Comparison of ENCODE assay signal across 15 cellular contexts in the genomic region with DNA sequence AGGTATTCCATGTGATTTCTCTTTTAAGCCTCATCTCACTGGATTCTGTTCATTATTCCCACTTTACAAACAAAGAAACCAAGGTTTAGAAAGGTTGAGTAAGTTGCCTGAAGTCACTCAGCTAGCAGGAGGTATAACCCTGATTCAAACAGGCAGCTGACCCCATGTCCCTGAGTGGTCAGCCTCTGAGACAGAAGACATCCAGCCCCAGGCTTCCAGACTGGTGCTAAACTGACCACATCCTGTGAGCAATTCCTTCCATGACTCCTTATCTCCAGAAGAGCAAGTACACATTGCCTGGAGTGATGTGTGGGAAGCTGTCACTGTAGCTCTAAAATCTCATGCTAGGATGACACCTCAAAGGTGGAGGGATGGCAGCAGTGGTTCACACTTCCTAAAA. TPM values are rescaled to one million over a fixed set of nuclear protein-coding genes. Genes with fewer than 3 reads are reported as not detected.
A peak's percentile ranks its signal among the peaks of the same experiment; 100 is the strongest.
DNase-seq lines count a peak whose midpoint lies in the region; ATAC-seq, FAIRE-seq and TF ChIP-seq lines count a peak whose summit lies in the region.
"Had no signal": no experiment of that assay in that cellular context is flagged by ENCODE, and none has a peak within 500 bp of the region (broad histone marks: within the 10 kb centered on the region; RNA-seq: fewer than 3 reads in every experiment).

No MANE protein-coding gene starts in this region.

- CTCF ChIA-PET in K562 (lab: Yijun Ruan, JAX; ENCODE audit: low intra/inter-chr PET ratio): no interaction called here

- no peak for TF ChIP-seq POLR2A in K562 (conservative IDR thresholded peaks at IDR 0.05)
- TF ChIP-seq POLR2A in gastrocnemius medialis (IDR thresholded peaks at IDR 0.05): no peak
- no peak for TF ChIP-seq POLR2A in GM12892 (IDR thresholded peaks at IDR 0.05; ENCODE audit: low read depth, low read length)

- DNase-seq in AG09319 (ENCODE audit: extremely low read depth, low read depth) (peak; percentile 44), MG63 (peak; percentile 69), K562 (ENCODE audit: extremely low read depth in 1 of 4, low spot score in 3 of 4) (peak; percentile 9 to 25 (median 13)), kidney glomerular epithelial cell (lab: John Stamatoyannopoulos, UW) (peak; percentile 88), HAP-1 (ENCODE audit: low spot score in 2 of 2) (no peak), gastrocnemius medialis (no peak), GM12892 (ENCODE audit: insufficient read length) (no peak)
- DNase-seq: activated CD4-positive, alpha-beta memory T cell treated with anti-CD3 and anti-CD28 coated beads, Interleukin-2, amount 10 ng/mL, durations not matched to agents 7 days and 5 days; effector CD4-positive, alpha-beta T cell; NCI-H1417 treated with DMSO at 0.1 percent for 48 hours; NCI-H774; nucleus accumbens; stimulated activated CD4-positive, alpha-beta T cell treated with anti-CD3 and anti-CD28 coated beads, Interleukin-4, amount 100 ng/mL, for 24 hours had no signal

- H3K4me1 ChIP-seq in K562 (replicated peaks in 1 of 2; ENCODE audit: control insufficient read depth in 2 of 2, insufficient read depth in 2 of 2, low read length in 2 of 2): peaks cover 0 to 12% of the 10 kb centered on the region in 2 experiments; a peak in 3 of 5 replicates
- H3K4me1 ChIP-seq in HAP-1: no peaks in the 10 kb centered on the region
- H3K4me1 ChIP-seq in gastrocnemius medialis: no peaks in the 10 kb centered on the region

- in situ Hi-C loops in K562 (cut with MboI) (no loop called here), HAP-1 (cut with MboI; ENCODE audit: low sequenced_read_pairs) (no loop called here), gastrocnemius medialis (cut with MboI; ENCODE audit: low sequenced_read_pairs in 4 of 4) (no loop called here)

- peak; percentile 26 for FAIRE-seq in K562 (lab: Jason Lieb, UNC)
- no peak for FAIRE-seq in GM12892 (lab: Jason Lieb, UNC)

- H4K20me1 ChIP-seq in K562 (replicated peaks; ENCODE audit: control insufficient read depth, insufficient read depth, low read length): no peaks in the 10 kb centered on the region; the same call in 1 of the 2 replicates
- H4K20me1 ChIP-seq: BLaER1 treated with 17β-estradiol and CSF1 and Interleukin-3, amounts not matched to agents 10 nM and 100 nM had no signal

- no peaks in the 10 kb centered on the region for H3K9me3 ChIP-seq in MG63
- no peaks in the 10 kb centered on the region for H3K9me3 ChIP-seq in K562 (replicated peaks; ENCODE audit: control insufficient read depth, insufficient read depth, low read depth, low read length)
- no peaks in the 10 kb centered on the region for H3K9me3 ChIP-seq in HAP-1
- H3K9me3 ChIP-seq in gastrocnemius medialis: no peaks in the 10 kb centered on the region

- BruUV-seq in K562 (replicated peaks; lab: Mats Ljungman, UMichigan): no TSS peak

- H3K27ac ChIP-seq in K562 (ENCODE audit: extremely low read depth, low read depth, low read length): no peak overlapping the region
- no peak overlapping the region for H3K27ac ChIP-seq in gastrocnemius medialis
- H3K27ac ChIP-seq: BLaER1 treated with 17β-estradiol and CSF1 and Interleukin-3, amounts not matched to agents 10 nM and 100 nM had no signal

- TF ChIP-seq CTCF in AG09319 (IDR thresholded peaks at IDR 0.05; ENCODE audit: low read depth, low read length) (no peak), K562 (IDR thresholded peaks at IDR 0.05 in 2 of 3, conservative IDR thresholded peaks at IDR 0.05 in 1 of 3; ENCODE audit: insufficient read depth in 2 of 3, low read depth in 1 of 3, low read length in 3 of 3) (no peak), gastrocnemius medialis (IDR thresholded peaks at IDR 0.05 in 4 of 5, conservative IDR thresholded peaks at IDR 0.05 in 1 of 5) (no peak)

- POLR2A ChIA-PET in K562 (lab: Yijun Ruan, JAX): interaction anchor here (0.6 kb wide), 2 partner anchors 9 to 491 kb away, joined by 3 to 4 read pairs; no protein-coding TSS in a partner anchor

- no peaks in the 10 kb centered on the region for H3K9me1 ChIP-seq in K562 (ENCODE audit: control insufficient read depth, insufficient read depth, low read length)

- no peak overlapping the region for H2AFZ ChIP-seq in K562 (ENCODE audit: low read depth, low read length)

- no peak overlapping the region for H3K9ac ChIP-seq in K562 (ENCODE audit: insufficient read depth in 1 of 2, low read depth in 2 of 2, low read length in 2 of 2)
- H3K9ac ChIP-seq: BLaER1 treated with 17β-estradiol and CSF1 and Interleukin-3, amounts not matched to agents 10 nM and 100 nM had no signal

- no peaks in the 10 kb centered on the region for H3K79me2 ChIP-seq in K562 (ENCODE audit: control insufficient read depth, insufficient read depth, low read length)

- intact Hi-C loops in K562 (cut with micrococcal nuclease) (no loop called here), gastrocnemius medialis (cut with DNase I; ENCODE audit: low total_unique reads) (no loop called here)

- H3K4me3 ChIP-seq in MG63: no peak overlapping the region
- no peak overlapping the region for H3K4me3 ChIP-seq in K562
- no peak overlapping the region for H3K4me3 ChIP-seq in HAP-1
- H3K4me3 ChIP-seq in gastrocnemius medialis: no peak overlapping the region
- H3K4me3 ChIP-seq: BLaER1 treated with 17β-estradiol and CSF1 and Interleukin-3, amounts not matched to agents 10 nM and 100 nM had no signal

- no peak for TF ChIP-seq RAD21 in K562 (CRISPR knock-in tag; conservative IDR thresholded peaks at IDR 0.05 in 1 of 2, IDR thresholded peaks at IDR 0.05 in 1 of 2)

- H3K27me3 ChIP-seq in MG63: peaks cover 3% of the 10 kb centered on the region
- peaks cover 0 to 11% of the 10 kb centered on the region in 2 experiments; a peak in 2 of 5 replicates for H3K27me3 ChIP-seq in K562 (ENCODE audit: control insufficient read depth in 2 of 2, insufficient read depth in 2 of 2, low read length in 2 of 2)
- H3K27me3 ChIP-seq in HAP-1 (ENCODE audit: low read depth): 0 out of 2 replicates have a peak, but pooled peaks cover 4% of the 10 kb centered on the region
- H3K27me3 ChIP-seq in gastrocnemius medialis: peaks cover 33 to 37% (median 35%) of the 10 kb centered on the region in 3 donors
- H3K27me3 ChIP-seq: BLaER1 treated with 17β-estradiol and CSF1 and Interleukin-3, amounts not matched to agents 10 nM and 100 nM had no signal

- TF ChIP-seq EP300 in K562 (IDR thresholded peaks at IDR 0.05; ENCODE audit: low read length): no peak

- no peak overlapping the region for H3K4me2 ChIP-seq in K562 (ENCODE audit: insufficient read depth, low read length)
- H3K4me2 ChIP-seq: BLaER1 treated with 17β-estradiol and CSF1 and Interleukin-3, amounts not matched to agents 10 nM and 100 nM had no signal

- H3K36me3 ChIP-seq in MG63 (no peaks in the 10 kb centered on the region), K562 (ENCODE audit: control insufficient read depth, insufficient read depth, low read length) (no peaks in the 10 kb centered on the region), HAP-1 (replicated peaks) (no peaks in the 10 kb centered on the region), gastrocnemius medialis (no peaks in the 10 kb centered on the region)
- H3K36me3 ChIP-seq: BLaER1 treated with 17β-estradiol and CSF1 and Interleukin-3, amounts not matched to agents 10 nM and 100 nM had no signal

- ATAC-seq in K562 (no peak), GM18498 (IDR thresholded peaks at IDR 0.05; ENCODE audit: unreplicated experiment) (no peak), gastrocnemius medialis (no peak)

TF ChIP-seq in K562, 482 proteins besides CTCF, POLR2A, EP300 and RAD21 (continues in another document):
- TF ChIP-seq RUNX1 (IDR thresholded peaks at IDR 0.05; ENCODE audit: low read depth) (no peak), NFATC3 (IDR thresholded peaks at IDR 0.05) (no peak), PHB2 (IDR thresholded peaks at IDR 0.05; ENCODE audit: low read depth) (no peak), ZNF395 (CRISPR knock-in tag; IDR thresholded peaks at IDR 0.05) (0 out of 2 replicates have a peak, but pooled peaks have one; percentile 23), SMAD4 (CRISPR knock-in tag; conservative IDR thresholded peaks at IDR 0.05) (peak; percentile 46), CBFA2T3 (IDR thresholded peaks at IDR 0.05) (peak; percentile 59), CREM (IDR thresholded peaks at IDR 0.05; ENCODE audit: low read depth) (no peak)

RNA-seq across cellular contexts. Expression of gene PLPP4, which starts 3.7 kb away (rescaled TPM):
- total RNA-seq in MG63 (2014; rRNA removed; shearing (Covaris generic); ENCODE audit: low replicate concordance): 3.4 and 13.4 TPM in 2 replicates
- total RNA-seq in K562 (2011; cell fraction: chromatin; rRNA removed; ENCODE audit: low replicate concordance): not detected in 2 replicates
- total RNA-seq in K562 (2011; cell fraction: nucleolus; rRNA removed): not detected in 2 replicates
- total RNA-seq in K562 (2011; cell fraction: nucleoplasm; rRNA removed): not detected in 2 replicates
- total RNA-seq in K562 (2014; rRNA removed): not detected in 2 replicates
- total RNA-seq in K562 (2014; rRNA removed; fragmentation: Illumina TruSeq; extraction: Trizol): not detected in 2 replicates
- not detected in 2 replicates for total RNA-seq in K562 (2015; rRNA removed; fragmentation: Illumina TruSeq; extraction: Trizol)
- not detected in 2 replicates for total RNA-seq in K562 (2021)
- polyA plus RNA-seq in K562 (2011; rRNA removed): 0.07 and 0.08 TPM in 2 replicates
- polyA plus RNA-seq in K562 (2011; cell fraction: cytosol; rRNA removed): not detected in 2 replicates
- polyA plus RNA-seq in K562 (2011; cell fraction: nucleus; rRNA removed): 0.11 TPM in 1 of 2 replicates, not detected in the other
- polyA plus RNA-seq in K562 (2012): 0.22 TPM in 1 of 2 replicates, not detected in the other
- polyA plus RNA-seq in K562 (2014; fragmentation: Illumina TruSeq; extraction: Trizol): not detected in 2 replicates
- polyA plus RNA-seq in K562 (2014; fragmentation: Nextera tagmentation; extraction: Ambion mirVana): not detected
- not detected in 2 replicates for polyA plus RNA-seq in K562 (2014; rRNA removed)
- not detected in 2 replicates for polyA minus RNA-seq in K562 (2011; rRNA and poly(A)+ RNA removed)
- not detected in 2 replicates for polyA minus RNA-seq in K562 (2011; cell fraction: cytosol; rRNA and poly(A)+ RNA removed)
- polyA minus RNA-seq in K562 (2011; cell fraction: nucleus; rRNA and poly(A)+ RNA removed): not detected in 2 replicates
- not detected for total RNA-seq in gastrocnemius medialis
- not detected for polyA plus RNA-seq in GM12892 (2012; ENCODE audit: missing spikeins)
- total RNA-seq: activated CD4-positive, alpha-beta memory T cell treated with anti-CD3 and anti-CD28 coated beads, Interleukin-2, amount 10 ng/mL, durations not matched to agents 7 days and 5 days had no signal

Comparison
In these comparisons a context has a peak if more than half of its experiments do, and no peak if none do; other contexts are left out.
1. DNase-seq: peak in AG09319 (single experiment), MG63 (single experiment), K562 (4 of 4) and kidney glomerular epithelial cell (single experiment); none in HAP-1 (0 of 2), gastrocnemius medialis (0 of 2) and GM12892 (single experiment).